ENCODE assay signal across 29 cellular contexts in genomic region chr4:94929696-94930095, GRCh38.
"Had no signal": no experiment of that assay in that cellular context is flagged by ENCODE, and none has a peak within 500 bp of the region (broad histone marks: within the 10 kb centered on the region; RNA-seq: fewer than 3 reads in every experiment).

No MANE protein-coding gene starts in this region.

- H3K9me3 ChIP-seq: ascending aorta, breast epithelium, colonic mucosa, esophagus muscularis mucosa, gastrocnemius medialis, heart left ventricle had no signal

- H3K4me1 Mint-ChIP-seq: activated B cell treated with CpG ODN at 0.5 μM for 24 hours; activated naive CD8-positive, alpha-beta T cell treated with anti-CD3 and anti-CD28 coated beads, Interleukin-2, amount 10 ng/mL, durations not matched to agents 7 days and 5 days; activated T-helper 17 cell treated with anti-CD3 and anti-CD28 coated beads, Interleukin-2, amount 50 U/mL, for 72 hours had no signal

- H3K27ac ChIP-seq: breast epithelium, cardiac muscle cell, colonic mucosa, esophagus muscularis mucosa, foreskin keratinocyte, gastrocnemius medialis, heart left ventricle had no signal

- H3K27me3 ChIP-seq: ascending aorta, breast epithelium, cardiac muscle cell, colonic mucosa, esophagus muscularis mucosa, foreskin keratinocyte, gastrocnemius medialis had no signal

- H3K27ac Mint-ChIP-seq: activated B cell treated with CpG ODN at 0.5 μM for 24 hours; activated CD8-positive, alpha-beta T cell treated with anti-CD3 and anti-CD28 coated beads for 36 hours; activated naive CD4-positive, alpha-beta T cell treated with anti-CD3 and anti-CD28 coated beads, Interleukin-2, amount 50 U/mL, for 72 hours; activated naive CD8-positive, alpha-beta T cell treated with anti-CD3 and anti-CD28 coated beads, Interleukin-2, amount 10 ng/mL, durations not matched to agents 7 days and 5 days; activated T-helper 17 cell treated with anti-CD3 and anti-CD28 coated beads, Interleukin-2, amount 50 U/mL, for 72 hours; brain had no signal

- ATAC-seq: activated CD4-positive, CD25-positive, alpha-beta regulatory T cell treated with anti-CD3 and anti-CD28 coated beads, Interleukin-2, amount 50 U/mL, for 24 hours; activated CD8-positive, alpha-beta T cell treated with anti-CD3 and anti-CD28 coated beads for 36 hours; activated naive CD4-positive, alpha-beta T cell treated with anti-CD3 and anti-CD28 coated beads, Interleukin-2, amount 50 U/mL, for 72 hours; activated T-cell treated with anti-CD3 and anti-CD28 coated beads, Interleukin-2, amount 50 U/mL, for 4 hours; activated T-helper 17 cell treated with anti-CD3 and anti-CD28 coated beads, Interleukin-2, amount 50 U/mL, for 72 hours; foreskin keratinocyte; gastrocnemius medialis; heart left ventricle had no signal

- H3K36me3 ChIP-seq: ascending aorta, breast epithelium, cardiac muscle cell, colonic mucosa, esophagus muscularis mucosa, gastrocnemius medialis, heart left ventricle had no signal

- H3K4me3 ChIP-seq: ascending aorta, breast epithelium, cardiac muscle cell, colonic mucosa, esophagus muscularis mucosa, gastrocnemius medialis, heart left ventricle had no signal

- H3K27me3 Mint-ChIP-seq: activated B cell treated with CpG ODN at 0.5 μM for 24 hours; activated CD8-positive, alpha-beta T cell treated with anti-CD3 and anti-CD28 coated beads for 36 hours; activated naive CD8-positive, alpha-beta T cell treated with anti-CD3 and anti-CD28 coated beads, Interleukin-2, amount 10 ng/mL, durations not matched to agents 7 days and 5 days; activated T-helper 17 cell treated with anti-CD3 and anti-CD28 coated beads, Interleukin-2, amount 50 U/mL, for 72 hours; brain had no signal

- H3K4me1 ChIP-seq: breast epithelium, colonic mucosa, gastrocnemius medialis, heart left ventricle had no signal

- DNase-seq: activated B cell treated with CpG ODN at 0.5 μM for 24 hours; activated CD4-positive, alpha-beta T cell treated with anti-CD3 and anti-CD28 coated beads for 48 hours; activated CD4-positive, alpha-beta T cell treated with anti-CD3 and anti-CD28 coated beads, Interleukin-2, amount 50 U/mL, for 1 hour; activated CD4-positive, alpha-beta T cell treated with anti-CD3 and anti-CD28 coated beads, Interleukin-2, amount 50 U/mL, for 48 hours; activated CD8-positive, alpha-beta memory T cell treated with anti-CD3 and anti-CD28 coated beads for 24 hours; activated CD8-positive, alpha-beta T cell treated with anti-CD3 and anti-CD28 coated beads for 36 hours; activated effector memory CD4-positive, alpha-beta T cell treated with Interleukin-2 at 50 U/mL for 16 hours; activated gamma-delta T cell treated with Interleukin-2 at 50 U/mL for 16 hours; activated naive CD4-positive, alpha-beta T cell treated with Interleukin-2 at 50 U/mL for 16 hours; activated naive CD8-positive, alpha-beta T cell treated with anti-CD3 and anti-CD28 coated beads, Interleukin-2, amount 10 ng/mL, durations not matched to agents 7 days and 5 days; activated T-cell treated with anti-CD3 and anti-CD28 coated beads, Interleukin-2, amount 50 U/mL, for 4 hours; central memory CD4-positive, alpha-beta T cell; cerebellar nuclear complex; colonic mucosa; effector CD8-positive, alpha-beta T cell; erythroblast; foreskin keratinocyte; gastrocnemius medialis; glutamatergic neuron; heart left ventricle; T-helper 2 cell had no signal

- H3K36me3 Mint-ChIP-seq: activated naive CD4-positive, alpha-beta T cell treated with anti-CD3 and anti-CD28 coated beads, Interleukin-2, amount 50 U/mL, for 72 hours; activated naive CD8-positive, alpha-beta T cell treated with anti-CD3 and anti-CD28 coated beads, Interleukin-2, amount 10 ng/mL, durations not matched to agents 7 days and 5 days; brain had no signal

- H3K9me3 Mint-ChIP-seq: activated B cell treated with CpG ODN at 0.5 μM for 24 hours; activated CD8-positive, alpha-beta T cell treated with anti-CD3 and anti-CD28 coated beads for 36 hours; activated naive CD4-positive, alpha-beta T cell treated with anti-CD3 and anti-CD28 coated beads, Interleukin-2, amount 50 U/mL, for 72 hours; activated naive CD8-positive, alpha-beta T cell treated with anti-CD3 and anti-CD28 coated beads, Interleukin-2, amount 10 ng/mL, durations not matched to agents 7 days and 5 days; activated T-cell treated with anti-CD3 and anti-CD28 coated beads, Interleukin-2, amount 50 U/mL, for 4 hours; activated T-helper 17 cell treated with anti-CD3 and anti-CD28 coated beads, Interleukin-2, amount 50 U/mL, for 72 hours; brain had no signal

- H3K4me3 Mint-ChIP-seq: activated B cell treated with CpG ODN at 0.5 μM for 24 hours; activated CD8-positive, alpha-beta T cell treated with anti-CD3 and anti-CD28 coated beads for 36 hours; activated naive CD8-positive, alpha-beta T cell treated with anti-CD3 and anti-CD28 coated beads, Interleukin-2, amount 10 ng/mL, durations not matched to agents 7 days and 5 days; activated T-cell treated with anti-CD3 and anti-CD28 coated beads, Interleukin-2, amount 50 U/mL, for 4 hours; activated T-helper 17 cell treated with anti-CD3 and anti-CD28 coated beads, Interleukin-2, amount 50 U/mL, for 72 hours; brain had no signal
